ENCODE assay signal across 1 cellular context in the genomic region with DNA sequence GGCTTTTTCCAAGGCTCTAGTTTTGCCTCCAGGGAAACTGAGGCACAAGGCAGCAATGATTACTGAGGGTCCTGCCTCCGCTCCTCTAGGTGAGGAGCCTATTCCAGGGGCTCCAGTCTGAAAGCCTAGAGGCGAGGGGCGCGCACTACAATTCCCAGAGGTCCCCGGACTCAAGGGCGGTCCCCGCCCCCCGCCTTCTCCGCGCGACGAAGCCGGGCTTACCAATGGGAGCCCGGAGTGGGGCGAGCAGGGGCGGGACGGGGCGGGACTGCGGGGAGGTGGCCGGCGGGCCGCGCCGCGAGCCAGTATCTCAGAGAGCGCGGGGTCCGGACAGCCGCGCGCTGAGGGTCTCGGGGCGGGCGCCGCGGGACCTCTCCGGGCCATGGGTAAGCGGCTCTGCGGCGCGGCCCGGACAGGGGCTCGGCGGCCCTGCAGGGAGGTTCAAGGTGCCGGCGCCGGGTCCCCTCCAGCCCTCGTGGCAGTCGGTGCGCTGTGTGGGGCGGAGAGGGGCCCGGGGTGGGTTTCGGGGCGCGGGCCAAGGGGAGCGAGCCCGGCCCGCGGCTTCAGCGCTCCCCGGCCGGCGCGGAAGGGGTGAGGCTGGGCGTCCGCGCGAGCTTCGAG.
TF ChIP-seq lines count a peak whose summit lies in the region.

A gene with protein sequence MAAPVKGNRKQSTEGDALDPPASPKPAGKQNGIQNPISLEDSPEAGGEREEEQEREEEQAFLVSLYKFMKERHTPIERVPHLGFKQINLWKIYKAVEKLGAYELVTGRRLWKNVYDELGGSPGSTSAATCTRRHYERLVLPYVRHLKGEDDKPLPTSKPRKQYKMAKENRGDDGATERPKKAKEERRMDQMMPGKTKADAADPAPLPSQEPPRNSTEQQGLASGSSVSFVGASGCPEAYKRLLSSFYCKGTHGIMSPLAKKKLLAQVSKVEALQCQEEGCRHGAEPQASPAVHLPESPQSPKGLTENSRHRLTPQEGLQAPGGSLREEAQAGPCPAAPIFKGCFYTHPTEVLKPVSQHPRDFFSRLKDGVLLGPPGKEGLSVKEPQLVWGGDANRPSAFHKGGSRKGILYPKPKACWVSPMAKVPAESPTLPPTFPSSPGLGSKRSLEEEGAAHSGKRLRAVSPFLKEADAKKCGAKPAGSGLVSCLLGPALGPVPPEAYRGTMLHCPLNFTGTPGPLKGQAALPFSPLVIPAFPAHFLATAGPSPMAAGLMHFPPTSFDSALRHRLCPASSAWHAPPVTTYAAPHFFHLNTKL (plus strand): TSS at position 308 of the 621 bp plus-strand sequence. CDS start 75 bp downstream, at position 383.

TF ChIP-seq in GM12878, 131 proteins besides CTCF, POLR2A, EP300 and RAD21 (continued from another document):
- TF ChIP-seq, protein P1, sequence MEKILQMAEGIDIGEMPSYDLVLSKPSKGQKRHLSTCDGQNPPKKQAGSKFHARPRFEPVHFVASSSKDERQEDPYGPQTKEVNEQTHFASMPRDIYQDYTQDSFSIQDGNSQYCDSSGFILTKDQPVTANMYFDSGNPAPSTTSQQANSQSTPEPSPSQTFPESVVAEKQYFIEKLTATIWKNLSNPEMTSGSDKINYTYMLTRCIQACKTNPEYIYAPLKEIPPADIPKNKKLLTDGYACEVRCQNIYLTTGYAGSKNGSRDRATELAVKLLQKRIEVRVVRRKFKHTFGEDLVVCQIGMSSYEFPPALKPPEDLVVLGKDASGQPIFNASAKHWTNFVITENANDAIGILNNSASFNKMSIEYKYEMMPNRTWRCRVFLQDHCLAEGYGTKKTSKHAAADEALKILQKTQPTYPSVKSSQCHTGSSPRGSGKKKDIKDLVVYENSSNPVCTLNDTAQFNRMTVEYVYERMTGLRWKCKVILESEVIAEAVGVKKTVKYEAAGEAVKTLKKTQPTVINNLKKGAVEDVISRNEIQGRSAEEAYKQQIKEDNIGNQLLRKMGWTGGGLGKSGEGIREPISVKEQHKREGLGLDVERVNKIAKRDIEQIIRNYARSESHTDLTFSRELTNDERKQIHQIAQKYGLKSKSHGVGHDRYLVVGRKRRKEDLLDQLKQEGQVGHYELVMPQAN (conservative IDR thresholded peaks at IDR 0.05) = peak; percentile 66
- TF ChIP-seq POLR2AphosphoS5 (IDR thresholded peaks at IDR 0.05; ENCODE audit: low read length) = peak; percentile 94
- peak; percentile 90 for TF ChIP-seq TARDBP (IDR thresholded peaks at IDR 0.05; ENCODE audit: borderline replicate concordance)
- TF ChIP-seq, protein P2, sequence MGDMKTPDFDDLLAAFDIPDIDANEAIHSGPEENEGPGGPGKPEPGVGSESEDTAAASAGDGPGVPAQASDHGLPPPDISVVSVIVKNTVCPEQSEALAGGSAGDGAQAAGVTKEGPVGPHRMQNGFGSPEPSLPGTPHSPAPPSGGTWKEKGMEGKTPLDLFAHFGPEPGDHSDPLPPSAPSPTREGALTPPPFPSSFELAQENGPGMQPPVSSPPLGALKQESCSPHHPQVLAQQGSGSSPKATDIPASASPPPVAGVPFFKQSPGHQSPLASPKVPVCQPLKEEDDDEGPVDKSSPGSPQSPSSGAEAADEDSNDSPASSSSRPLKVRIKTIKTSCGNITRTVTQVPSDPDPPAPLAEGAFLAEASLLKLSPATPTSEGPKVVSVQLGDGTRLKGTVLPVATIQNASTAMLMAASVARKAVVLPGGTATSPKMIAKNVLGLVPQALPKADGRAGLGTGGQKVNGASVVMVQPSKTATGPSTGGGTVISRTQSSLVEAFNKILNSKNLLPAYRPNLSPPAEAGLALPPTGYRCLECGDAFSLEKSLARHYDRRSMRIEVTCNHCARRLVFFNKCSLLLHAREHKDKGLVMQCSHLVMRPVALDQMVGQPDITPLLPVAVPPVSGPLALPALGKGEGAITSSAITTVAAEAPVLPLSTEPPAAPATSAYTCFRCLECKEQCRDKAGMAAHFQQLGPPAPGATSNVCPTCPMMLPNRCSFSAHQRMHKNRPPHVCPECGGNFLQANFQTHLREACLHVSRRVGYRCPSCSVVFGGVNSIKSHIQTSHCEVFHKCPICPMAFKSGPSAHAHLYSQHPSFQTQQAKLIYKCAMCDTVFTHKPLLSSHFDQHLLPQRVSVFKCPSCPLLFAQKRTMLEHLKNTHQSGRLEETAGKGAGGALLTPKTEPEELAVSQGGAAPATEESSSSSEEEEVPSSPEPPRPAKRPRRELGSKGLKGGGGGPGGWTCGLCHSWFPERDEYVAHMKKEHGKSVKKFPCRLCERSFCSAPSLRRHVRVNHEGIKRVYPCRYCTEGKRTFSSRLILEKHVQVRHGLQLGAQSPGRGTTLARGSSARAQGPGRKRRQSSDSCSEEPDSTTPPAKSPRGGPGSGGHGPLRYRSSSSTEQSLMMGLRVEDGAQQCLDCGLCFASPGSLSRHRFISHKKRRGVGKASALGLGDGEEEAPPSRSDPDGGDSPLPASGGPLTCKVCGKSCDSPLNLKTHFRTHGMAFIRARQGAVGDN (IDR thresholded peaks at IDR 0.05) = peak; percentile 74
- no peak for TF ChIP-seq CHD4 (IDR thresholded peaks at IDR 0.05)
- TF ChIP-seq CREB1 (IDR thresholded peaks at IDR 0.05; ENCODE audit: low read depth) = peak; percentile 88
- peak; percentile 75 for TF ChIP-seq LARP7 (IDR thresholded peaks at IDR 0.05)
- no peak for TF ChIP-seq CBX5 (IDR thresholded peaks at IDR 0.05; ENCODE audit: low read depth)
- peak; percentile 91 for TF ChIP-seq SMARCA5 (IDR thresholded peaks at IDR 0.05)
- TF ChIP-seq NR2C1 (IDR thresholded peaks at IDR 0.05) = peak; percentile 47; the same call in 1 of the 2 replicates
- 0 out of 2 replicates have a peak, but pooled peaks have one; percentile 40 for TF ChIP-seq ASH2L (IDR thresholded peaks at IDR 0.05; ENCODE audit: borderline replicate concordance, low read depth)
- TF ChIP-seq SRF (IDR thresholded peaks at IDR 0.05; ENCODE audit: low read depth in 2 of 2, low read length in 2 of 2) = 0 out of 4 replicates have a peak, but pooled peaks of 1 of the 2 experiments have one; percentile 10
- peak; percentile 89 for TF ChIP-seq SP1 (IDR thresholded peaks at IDR 0.05; ENCODE audit: low read depth, low read length)
- 0 out of 2 replicates have a peak, but pooled peaks have one; percentile 30 for TF ChIP-seq NFXL1 (IDR thresholded peaks at IDR 0.05; ENCODE audit: borderline replicate concordance)
- 0 out of 2 replicates have a peak, but pooled peaks have one; percentile 53 for TF ChIP-seq NR2F1 (conservative IDR thresholded peaks at IDR 0.05)
- TF ChIP-seq SIX5 (IDR thresholded peaks at IDR 0.05; ENCODE audit: low read depth, low read length, severe bottlenecking) = peak; percentile 88
- peak; percentile 90 for TF ChIP-seq HCFC1 (IDR thresholded peaks at IDR 0.05; ENCODE audit: low read length)
- peak; percentile 80 for TF ChIP-seq GATAD2B (conservative IDR thresholded peaks at IDR 0.05; ENCODE audit: low read depth)
- 0 out of 2 replicates have a peak, but pooled peaks have one; percentile 59 for TF ChIP-seq ZNF217 (IDR thresholded peaks at IDR 0.05)
- no peak for TF ChIP-seq NFYA (IDR thresholded peaks at IDR 0.05; ENCODE audit: borderline replicate concordance, low read depth, low read length)
- TF ChIP-seq CREM (IDR thresholded peaks at IDR 0.05; ENCODE audit: low read depth) = peak; percentile 83
- TF ChIP-seq TCF12 (IDR thresholded peaks at IDR 0.05; ENCODE audit: low read depth, low read length) = no peak
- no peak for TF ChIP-seq MTA2 (IDR thresholded peaks at IDR 0.05; ENCODE audit: low read depth)
- no peak for TF ChIP-seq NR2C2 (IDR thresholded peaks at IDR 0.05; ENCODE audit: borderline replicate concordance, control insufficient read depth, insufficient read length, low read depth)
- no peak for TF ChIP-seq KLF5 (IDR thresholded peaks at IDR 0.05; ENCODE audit: partially characterized antibody)
- TF ChIP-seq, protein P3, sequence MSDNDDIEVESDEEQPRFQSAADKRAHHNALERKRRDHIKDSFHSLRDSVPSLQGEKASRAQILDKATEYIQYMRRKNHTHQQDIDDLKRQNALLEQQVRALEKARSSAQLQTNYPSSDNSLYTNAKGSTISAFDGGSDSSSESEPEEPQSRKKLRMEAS (IDR thresholded peaks at IDR 0.05; ENCODE audit: low read depth, low read length) = no peak
- peak; percentile 92 for TF ChIP-seq TAF1 (IDR thresholded peaks at IDR 0.05; ENCODE audit: borderline replicate concordance, low read depth, low read length)
- TF ChIP-seq ZSCAN29 (IDR thresholded peaks at IDR 0.05) = peak; percentile 62; the same call in 1 of the 2 replicates
- peak; percentile 51; the same call in 1 of the 2 replicates for TF ChIP-seq YY1 (IDR thresholded peaks at IDR 0.05; ENCODE audit: low read depth, low read length)
- peak; percentile 61; the same call in 1 of the 2 replicates for TF ChIP-seq DPF2 (IDR thresholded peaks at IDR 0.05)
- TF ChIP-seq ZNF207 (IDR thresholded peaks at IDR 0.05; ENCODE audit: borderline replicate concordance) = no peak; the same call in 1 of the 2 replicates
- TF ChIP-seq TCF3 (IDR thresholded peaks at IDR 0.05; ENCODE audit: borderline replicate concordance, insufficient read depth, low read depth, low read length) = 0 out of 2 replicates have a peak, but pooled peaks have one; percentile 22
- TF ChIP-seq SMAD1 (IDR thresholded peaks at IDR 0.05; ENCODE audit: low read depth, partially characterized antibody) = no peak
